In the genomic region with DNA sequence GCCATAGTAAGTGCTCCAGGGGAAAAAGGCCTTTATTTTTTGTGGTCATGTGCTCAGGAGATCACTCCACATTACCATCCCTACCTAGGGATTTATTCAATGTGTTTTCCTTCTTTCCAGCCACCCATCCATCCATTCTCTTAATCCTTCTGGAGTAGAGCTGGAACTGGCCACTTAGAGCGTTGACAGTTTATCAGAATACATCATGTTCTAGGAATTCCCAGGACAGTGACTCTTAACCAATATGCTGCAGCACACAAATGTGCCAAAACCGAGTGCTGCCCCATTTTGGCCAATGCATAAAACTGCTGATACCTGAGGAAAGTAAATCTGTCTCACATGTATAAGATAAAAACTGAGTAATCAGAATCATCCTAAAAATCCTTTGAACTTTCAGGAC, we compare ENCODE assay signal across 26 cellular contexts.
"Had no signal": no experiment of that assay in that cellular context is flagged by ENCODE, and none has a peak within 500 bp of the region (broad histone marks: within the 10 kb centered on the region; RNA-seq: fewer than 3 reads in every experiment).

No MANE protein-coding gene starts in this region.

- H3K4me3 ChIP-seq: K562 had no signal

- FAIRE-seq: astrocyte, K562, RCC 7860, TTC549 had no signal

- DNase-seq: activated B cell treated with CpG ODN at 0.5 μM for 24 hours; activated CD4-positive, alpha-beta T cell treated with anti-CD3 and anti-CD28 coated beads for 1 hour; activated CD4-positive, alpha-beta T cell treated with anti-CD3 and anti-CD28 coated beads, Interleukin-2, amount 10 ng/mL, durations not matched to agents 24 days and 14 days; activated CD4-positive, alpha-beta T cell treated with anti-CD3 and anti-CD28 coated beads, Interleukin-2, amount 50 U/mL, for 48 hours; activated CD8-positive, alpha-beta memory T cell treated with anti-CD3 and anti-CD28 coated beads, Interleukin-2, amount 10 ng/mL, durations not matched to agents 7 days and 5 days; activated effector memory CD4-positive, alpha-beta T cell treated with Interleukin-2 at 50 U/mL for 16 hours; activated naive CD4-positive, alpha-beta T cell; activated T-cell treated with anti-CD3 and anti-CD28 coated beads, Interleukin-2, amount 50 U/mL, for 24 hours; amygdala; central memory CD4-positive, alpha-beta T cell; Karpas-422; MM.1S; NCI-H1105 treated with DMSO at 0.1 percent for 48 hours; NCI-H146; NCI-H187 treated with DMSO at 0.1 percent for 48 hours; NCI-H2081 treated with DMSO at 0.1 percent for 48 hours; NCI-H446; PC-3; SIG-M5; T-cell; T-helper 2 cell; T1000 had no signal

- ATAC-seq: activated CD8-positive, alpha-beta memory T cell treated with anti-CD3 and anti-CD28 coated beads, Interleukin-2, amount 10 ng/mL, durations not matched to agents 7 days and 5 days; K562; PC-3; T-cell had no signal
